Comparison of ENCODE assay signal across 9 cellular contexts in genomic region chr11:75492181-75492820, GRCh38. TPM values are rescaled to one million over a fixed set of nuclear protein-coding genes. Genes with fewer than 3 reads are reported as not detected.
DNase-seq lines count a peak whose midpoint lies in the region; ATAC-seq and TF ChIP-seq lines count a peak whose summit lies in the region.
"Had no signal": no experiment of that assay in that cellular context is flagged by ENCODE, and none has a peak within 500 bp of the region (broad histone marks: within the 10 kb centered on the region; RNA-seq: fewer than 3 reads in every experiment).

No MANE protein-coding gene starts in this region.

- H3K4me3 Mint-ChIP-seq in naive thymus-derived CD4-positive, alpha-beta T cell, result peak overlapping the region; percentile 18 to 76 (median 61)

- no peak for TF ChIP-seq EP300 in ovary (IDR thresholded peaks at IDR 0.05)

- no peak for TF ChIP-seq CTCF in ovary (IDR thresholded peaks at IDR 0.05)

- H3K27me3 Mint-ChIP-seq in naive thymus-derived CD4-positive, alpha-beta T cell, result no peaks in the 10 kb centered on the region

- H3K4me1 Mint-ChIP-seq in naive thymus-derived CD4-positive, alpha-beta T cell, result peaks cover 5 to 23% (median 17%) of the 10 kb centered on the region in 7 donors

- CTCF ChIA-PET in naive thymus-derived CD4-positive, alpha-beta T cell (lab: Charles Lee), result interaction anchor here (1.3 kb wide), 1 partner anchor 42 kb away, joined by 4 read pairs; no protein-coding TSS in a partner anchor

- no peaks in the 10 kb centered on the region for H3K9me3 ChIP-seq in naive thymus-derived CD4-positive, alpha-beta T cell (ENCODE audit: control insufficient read depth in 2 of 3, low read length in 3 of 3)
- no peaks in the 10 kb centered on the region for H3K9me3 ChIP-seq in ovary
- H3K9me3 ChIP-seq: pancreas had no signal

- peaks cover 0 to 4% (median 0%) of the 10 kb centered on the region in 5 donors for H3K36me3 Mint-ChIP-seq in naive thymus-derived CD4-positive, alpha-beta T cell

- peak overlapping the region; percentile 4 for H3K27ac ChIP-seq in naive thymus-derived CD4-positive, alpha-beta T cell (ENCODE audit: low read depth, low read length)
- no peak overlapping the region for H3K27ac ChIP-seq in ovary
- H3K27ac ChIP-seq: pancreas, VCaP had no signal

- no peaks in the 10 kb centered on the region for H3K36me3 ChIP-seq in naive thymus-derived CD4-positive, alpha-beta T cell (ENCODE audit: control insufficient read depth in 2 of 3, insufficient read depth in 3 of 3, low read length in 3 of 3)
- H3K36me3 ChIP-seq in ovary, result no peaks in the 10 kb centered on the region
- H3K36me3 ChIP-seq: pancreas had no signal

- TF ChIP-seq POLR2A in ovary (IDR thresholded peaks at IDR 0.05), result no peak

- peak; percentile 74 for DNase-seq in NCI-H69 (lab: John Stamatoyannopoulos, UW)
- peak; percentile 59 for DNase-seq in activated CD8-positive, alpha-beta memory T cell treated with anti-CD3 and anti-CD28 coated beads, Interleukin-2, amount 50 U/mL, for 4 hours
- DNase-seq in naive thymus-derived CD4-positive, alpha-beta T cell, result peak in 7 of 9 donors; percentile 12 to 52 (median 31)
- DNase-seq in NCI-H1048 (lab: John Stamatoyannopoulos, UW), result no peak
- no peak for DNase-seq in ovary
- DNase-seq in NCI-H2227 (lab: John Stamatoyannopoulos, UW; ENCODE audit: unreplicated experiment), result no peak
- DNase-seq: pancreas had no signal

- H3K4me3 ChIP-seq in naive thymus-derived CD4-positive, alpha-beta T cell (ENCODE audit: low read length), result no peak overlapping the region
- H3K4me3 ChIP-seq in ovary, result no peak overlapping the region
- H3K4me3 ChIP-seq: pancreas had no signal

- peak overlapping the region in 8 of 9 donors; percentile 33 to 83 (median 74) for H3K27ac Mint-ChIP-seq in naive thymus-derived CD4-positive, alpha-beta T cell

- POLR2A ChIA-PET in naive thymus-derived CD4-positive, alpha-beta T cell (lab: Charles Lee), result no interaction called here

- intact Hi-C loops in naive thymus-derived CD4-positive, alpha-beta T cell (cut with micrococcal nuclease), result loop anchor here in 1 of 2 donors (1.0 to 2.0 kb wide), 2 partner anchors 16 to 33 kb away; partner anchors contain the start of gene GDPD5
- intact Hi-C loops in ovary (cut with DNase I), result no loop called here

- H3K4me1 ChIP-seq in naive thymus-derived CD4-positive, alpha-beta T cell (ENCODE audit: control insufficient read depth in 2 of 2, insufficient read depth in 2 of 2, low read length in 2 of 2), result peaks cover 12 to 14% of the 10 kb centered on the region in 2 donors
- no peaks in the 10 kb centered on the region for H3K4me1 ChIP-seq in ovary (ENCODE audit: insufficient read depth)
- H3K4me1 ChIP-seq: pancreas had no signal

- no peaks in the 10 kb centered on the region for H3K27me3 ChIP-seq in naive thymus-derived CD4-positive, alpha-beta T cell (ENCODE audit: control insufficient read depth in 2 of 2, insufficient read depth in 2 of 2, low read length in 2 of 2)
- no peaks in the 10 kb centered on the region for H3K27me3 ChIP-seq in ovary
- H3K27me3 ChIP-seq: pancreas had no signal

- WGBS in ovary, 3 donors, result 65 to 70% (median 68%) methylated on average over 6 of the region's 6 CpGs

- H3K9me3 Mint-ChIP-seq in naive thymus-derived CD4-positive, alpha-beta T cell, result no peaks in the 10 kb centered on the region

- ATAC-seq in GM21360 (IDR thresholded peaks at IDR 0.05; ENCODE audit: unreplicated experiment), result peak; percentile 52
- peak; percentile 90 for ATAC-seq in naive thymus-derived CD4-positive, alpha-beta T cell

RNA-seq across cellular contexts. Expression of gene GDPD5, which starts 33.4 kb away (rescaled TPM):
- total RNA-seq in naive thymus-derived CD4-positive, alpha-beta T cell, result 10 to 100 TPM; 18.0 to 50.3 (median 24.7) TPM
- polyA plus RNA-seq in naive thymus-derived CD4-positive, alpha-beta T cell, result 1 to 10 TPM; 3.9 to 7.1 TPM
- total RNA-seq in ovary, result 10 to 100 TPM in 2 of 7 donors, 1 to 10 TPM in 5; 3.8 to 15.8 (median 8.4) TPM
- 1 to 10 TPM; 5.5 to 6.3 TPM for polyA plus RNA-seq in ovary

RNA-seq across cellular contexts. Expression of gene KLHL35, which starts 59.3 kb away (rescaled TPM):
- total RNA-seq in naive thymus-derived CD4-positive, alpha-beta T cell, result 1 to 10 TPM in 3 of 5 experiments, under 1 TPM in 2; 0.60 to 1.4 (median 1.1) TPM
- polyA plus RNA-seq in naive thymus-derived CD4-positive, alpha-beta T cell, result under 1 TPM; 0.57 to 0.60 TPM
- 1 to 10 TPM in 1 of 7 donors, under 1 TPM in 4, not detected in 2; 0.13 to 1.1 (median 0.34) TPM for total RNA-seq in ovary
- under 1 TPM; 0.07 to 0.35 TPM for polyA plus RNA-seq in ovary

Comparison
In these comparisons a context has a peak if more than half of its experiments do, and no peak if none do; other contexts are left out.
1. DNase-seq: peak in NCI-H69 (single experiment), activated CD8-positive, alpha-beta memory T cell treated with anti-CD3 and anti-CD28 coated beads, Interleukin-2, amount 50 U/mL, for 4 hours (single experiment) and naive thymus-derived CD4-positive, alpha-beta T cell (7 of 9); none in NCI-H1048 (single experiment), ovary (0 of 5) and NCI-H2227 (single experiment).